Comparison of ENCODE assay signal across 14 cellular contexts in the genomic region with DNA sequence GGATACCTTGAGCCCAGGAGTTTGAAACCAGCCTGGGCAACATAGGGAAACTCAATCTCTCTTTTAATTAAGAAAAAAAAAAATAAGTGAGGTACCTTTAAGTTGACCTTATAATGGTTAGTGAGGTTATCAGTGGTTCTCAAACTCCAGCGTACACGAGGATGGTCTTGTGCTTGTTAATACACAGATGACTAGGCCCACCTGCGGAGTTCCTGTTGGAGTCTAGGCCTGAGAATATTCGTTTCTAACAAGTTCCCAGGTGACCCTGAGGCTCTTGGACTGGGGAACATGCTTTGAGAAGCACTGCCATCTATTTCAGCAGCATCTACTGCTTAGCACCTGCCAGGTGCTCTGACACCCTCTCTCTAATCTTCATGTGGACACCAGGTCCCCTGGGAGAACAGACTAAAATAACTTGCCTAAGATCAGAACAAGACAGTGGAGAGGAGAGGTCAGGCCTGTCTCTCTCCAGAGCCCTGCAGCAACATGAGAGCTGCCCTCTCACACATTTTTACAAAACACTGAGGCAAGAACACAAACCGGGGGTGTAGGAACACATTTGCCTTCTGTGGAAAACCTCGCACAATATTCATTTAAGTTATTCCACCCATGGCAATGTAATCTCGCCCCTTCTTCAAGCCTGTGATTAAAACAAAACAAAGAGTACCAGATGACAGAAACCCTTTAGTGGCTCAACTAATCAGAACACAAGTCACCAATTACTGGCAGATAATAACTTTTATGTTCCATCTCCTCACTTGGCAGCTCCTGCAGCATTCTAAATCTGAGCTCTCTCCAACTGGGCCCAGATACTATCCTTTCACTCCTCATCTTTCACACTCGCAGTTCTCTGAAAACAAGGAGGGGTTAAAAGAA. TPM values are rescaled to one million over a fixed set of nuclear protein-coding genes. Genes with fewer than 3 reads are reported as not detected.
DNase-seq lines count a peak whose midpoint lies in the region; ATAC-seq and TF ChIP-seq lines count a peak whose summit lies in the region.
"Had no signal": no experiment of that assay in that cellular context is flagged by ENCODE, and none has a peak within 500 bp of the region (broad histone marks: within the 10 kb centered on the region; RNA-seq: fewer than 3 reads in every experiment).

No MANE protein-coding gene starts in this region.

- WGBS in trophoblast cell (ENCODE audit: extremely low coverage, insufficient coverage, insufficient read length), result no CpG with 5 or more reads among the region's 8 CpGs

- H3K9me3 Mint-ChIP-seq in natural killer cell (no peaks in the 10 kb centered on the region), activated B cell treated with CpG ODN at 0.5 μM for 24 hours (no peaks in the 10 kb centered on the region), mesothelial cell of epicardium (no peaks in the 10 kb centered on the region)
- no peaks in the 10 kb centered on the region for H3K9me3 Mint-ChIP-seq in natural killer cell treated with Interleukin-12 subunit alpha and Interleukin-12 subunit beta and Interleukin-15 and Interleukin-18, amount 100 ng/mL, for 72 hours

- no peak overlapping the region for H3K14ac ChIP-seq in trophoblast cell (ENCODE audit: low read length)

- peaks cover 2 to 3% of the 10 kb centered on the region in 2 experiments for H3K36me3 ChIP-seq in trophoblast cell (ENCODE audit: control insufficient read depth in 1 of 2, insufficient read depth in 2 of 2, low read length in 2 of 2)
- H3K36me3 ChIP-seq: adrenal gland, transverse colon had no signal

- H3K9me3 ChIP-seq in trophoblast cell (ENCODE audit: insufficient read depth, low read depth, low read length), result no peaks in the 10 kb centered on the region
- H3K9me3 ChIP-seq: adrenal gland, transverse colon had no signal

- peaks cover 0 to 2% of the 10 kb centered on the region in 2 experiments for H3K4me1 ChIP-seq in trophoblast cell (ENCODE audit: control insufficient read depth in 1 of 2, insufficient read depth in 2 of 2, low read length in 2 of 2)

- no peak overlapping the region for H3K4me2 ChIP-seq in trophoblast cell (ENCODE audit: low read length)

- H3K27ac ChIP-seq in trophoblast cell (ENCODE audit: low read depth, low read length), result no peak overlapping the region
- H3K27ac ChIP-seq: transverse colon had no signal

- CTCF ChIA-PET in activated B cell treated with CpG ODN at 0.5 μM for 24 hours (lab: Charles Lee), result interaction anchor here (1.6 kb wide), 1 partner anchor 22 kb away, joined by 5 read pairs; no protein-coding TSS in a partner anchor

- no peak overlapping the region for H3K9ac ChIP-seq in trophoblast cell (ENCODE audit: low read length)

- H2AFZ ChIP-seq in trophoblast cell (ENCODE audit: insufficient read depth, low read length, poor library complexity), result no peak overlapping the region

- no peak overlapping the region for H4K12ac ChIP-seq in trophoblast cell (ENCODE audit: low read depth, low read length)

- no peak overlapping the region for H3K4me3 ChIP-seq in trophoblast cell (ENCODE audit: low read depth, low read length)
- H3K4me3 ChIP-seq: adrenal gland, lung, transverse colon had no signal

- H3K27me3 ChIP-seq in trophoblast cell (ENCODE audit: insufficient read depth, low read length), result no peaks in the 10 kb centered on the region
- H3K27me3 ChIP-seq: adrenal gland, transverse colon had no signal

- H3K23ac ChIP-seq in trophoblast cell (ENCODE audit: low read length), result no peak overlapping the region

- no peak overlapping the region for H2BK5ac ChIP-seq in trophoblast cell (ENCODE audit: low read depth, low read length, poor library complexity)

- no peaks in the 10 kb centered on the region for H3K79me1 ChIP-seq in trophoblast cell (ENCODE audit: low read length)

- H3K79me2 ChIP-seq in trophoblast cell (ENCODE audit: control insufficient read depth, insufficient read depth, low read length, poor library complexity), result peaks cover 1% of the 10 kb centered on the region

- ATAC-seq in natural killer cell (no peak), activated B cell treated with CpG ODN at 0.5 μM for 24 hours (ENCODE audit: low read depth) (peak; percentile 55), GM18511 (IDR thresholded peaks at IDR 0.05; ENCODE audit: unreplicated experiment) (no peak)
- ATAC-seq in natural killer cell treated with Interleukin-12 subunit alpha and Interleukin-12 subunit beta and Interleukin-15 and Interleukin-18, amount 100 ng/mL, for 72 hours, result no peak
- ATAC-seq: activated CD8-positive, alpha-beta memory T cell treated with anti-CD3 and anti-CD28 coated beads, Interleukin-2, amount 10 ng/mL, durations not matched to agents 7 days and 5 days; Panc1 had no signal

- H3K36me3 Mint-ChIP-seq in natural killer cell (no peaks in the 10 kb centered on the region), activated B cell treated with CpG ODN at 0.5 μM for 24 hours (ENCODE audit: low read depth) (peaks cover 10% of the 10 kb centered on the region), mesothelial cell of epicardium (peaks cover 17% of the 10 kb centered on the region)
- H3K36me3 Mint-ChIP-seq in natural killer cell treated with Interleukin-12 subunit alpha and Interleukin-12 subunit beta and Interleukin-15 and Interleukin-18, amount 100 ng/mL, for 72 hours, result no peaks in the 10 kb centered on the region
- H3K36me3 Mint-ChIP-seq: activated CD8-positive, alpha-beta memory T cell treated with anti-CD3 and anti-CD28 coated beads, Interleukin-2, amount 10 ng/mL, durations not matched to agents 7 days and 5 days had no signal

- H3K27me3 Mint-ChIP-seq in natural killer cell (ENCODE audit: low read depth in 2 of 2), result no peaks in the 10 kb centered on the region
- H3K27me3 Mint-ChIP-seq in natural killer cell treated with Interleukin-12 subunit alpha and Interleukin-12 subunit beta and Interleukin-15 and Interleukin-18, amount 100 ng/mL, for 72 hours, result no peaks in the 10 kb centered on the region
- no peaks in the 10 kb centered on the region for H3K27me3 Mint-ChIP-seq in activated B cell treated with CpG ODN at 0.5 μM for 24 hours
- no peaks in the 10 kb centered on the region for H3K27me3 Mint-ChIP-seq in mesothelial cell of epicardium (ENCODE audit: low read depth)
- H3K27me3 Mint-ChIP-seq: activated CD8-positive, alpha-beta memory T cell treated with anti-CD3 and anti-CD28 coated beads, Interleukin-2, amount 10 ng/mL, durations not matched to agents 7 days and 5 days had no signal

- no peak overlapping the region for H3K4ac ChIP-seq in trophoblast cell (ENCODE audit: low read depth, low read length)

- no peak overlapping the region for H4K8ac ChIP-seq in trophoblast cell (ENCODE audit: low read depth, low read length)

- H3K27ac Mint-ChIP-seq in natural killer cell (peak overlapping the region; percentile 50 to 52), activated B cell treated with CpG ODN at 0.5 μM for 24 hours (peak overlapping the region; percentile 67), mesothelial cell of epicardium (peak overlapping the region; percentile 52)
- peak overlapping the region in 1 of 2 donors; percentile 12 for H3K27ac Mint-ChIP-seq in natural killer cell treated with Interleukin-12 subunit alpha and Interleukin-12 subunit beta and Interleukin-15 and Interleukin-18, amount 100 ng/mL, for 72 hours
- H3K27ac Mint-ChIP-seq: activated CD8-positive, alpha-beta memory T cell treated with anti-CD3 and anti-CD28 coated beads, Interleukin-2, amount 10 ng/mL, durations not matched to agents 7 days and 5 days had no signal

- no peak overlapping the region for H3K18ac ChIP-seq in trophoblast cell (ENCODE audit: low read length)

- H3K4me3 Mint-ChIP-seq in natural killer cell, result no peak overlapping the region
- H3K4me3 Mint-ChIP-seq in natural killer cell treated with Interleukin-12 subunit alpha and Interleukin-12 subunit beta and Interleukin-15 and Interleukin-18, amount 100 ng/mL, for 72 hours, result no peak overlapping the region
- peak overlapping the region; percentile 52 for H3K4me3 Mint-ChIP-seq in activated B cell treated with CpG ODN at 0.5 μM for 24 hours
- H3K4me3 Mint-ChIP-seq in mesothelial cell of epicardium, result no peak overlapping the region
- H3K4me3 Mint-ChIP-seq: activated CD8-positive, alpha-beta memory T cell treated with anti-CD3 and anti-CD28 coated beads, Interleukin-2, amount 10 ng/mL, durations not matched to agents 7 days and 5 days had no signal

- POLR2A ChIA-PET in activated B cell treated with CpG ODN at 0.5 μM for 24 hours (lab: Charles Lee), result interaction anchor here (0.7 to 3.9 kb wide), 2 partner anchors 10 to 614 kb away, joined by 3 to 19 read pairs; no protein-coding TSS in a partner anchor

- no peak for DNase-seq in natural killer cell
- no peak for DNase-seq in natural killer cell treated with Interleukin-12 subunit alpha and Interleukin-12 subunit beta and Interleukin-15 and Interleukin-18, amount 100 ng/mL, for 72 hours (ENCODE audit: low spot score)
- DNase-seq in activated B cell treated with CpG ODN at 0.5 μM for 24 hours, result no peak
- DNase-seq in mesothelial cell of epicardium (ENCODE audit: low spot score in 2 of 2, unreplicated experiment in 2 of 2), result no peak
- DNase-seq in GDM1 (lab: John Stamatoyannopoulos, UW), result no peak
- DNase-seq in stimulated activated CD4-positive, alpha-beta T cell treated with anti-CD3 and anti-CD28 coated beads, Interleukin-1b, Interleukin-23, amount 100 ng/mL, for 48 hours, result no peak
- no peak for DNase-seq in trophoblast cell
- DNase-seq: activated CD8-positive, alpha-beta memory T cell treated with anti-CD3 and anti-CD28 coated beads, Interleukin-2, amount 10 ng/mL, durations not matched to agents 7 days and 5 days; adrenal gland; NCI-H2029; transverse colon had no signal

- peaks cover 35 to 55% of the 10 kb centered on the region in 2 donors for H3K4me1 Mint-ChIP-seq in natural killer cell
- H3K4me1 Mint-ChIP-seq in natural killer cell treated with Interleukin-12 subunit alpha and Interleukin-12 subunit beta and Interleukin-15 and Interleukin-18, amount 100 ng/mL, for 72 hours (ENCODE audit: low read depth in 2 of 2), result peaks cover 6 to 26% of the 10 kb centered on the region in 2 donors
- H3K4me1 Mint-ChIP-seq in activated B cell treated with CpG ODN at 0.5 μM for 24 hours, result peaks cover 81% of the 10 kb centered on the region
- peaks cover 47% of the 10 kb centered on the region for H3K4me1 Mint-ChIP-seq in mesothelial cell of epicardium
- H3K4me1 Mint-ChIP-seq: activated CD8-positive, alpha-beta memory T cell treated with anti-CD3 and anti-CD28 coated beads, Interleukin-2, amount 10 ng/mL, durations not matched to agents 7 days and 5 days had no signal

- intact Hi-C loops in natural killer cell (cut with micrococcal nuclease) (no loop called here), activated B cell treated with CpG ODN at 0.5 μM for 24 hours (cut with micrococcal nuclease) (loop anchor here (1.0 kb wide), 2 partner anchors 8 to 9 kb away; no protein-coding TSS in a partner anchor)

- TF ChIP-seq CTCF in natural killer cell (IDR thresholded peaks at IDR 0.05) (no peak), activated B cell treated with CpG ODN at 0.5 μM for 24 hours (IDR thresholded peaks at IDR 0.05) (no peak), mesothelial cell of epicardium (IDR thresholded peaks at IDR 0.05; ENCODE audit: unreplicated experiment) (no peak)

- no peak overlapping the region for H2AK5ac ChIP-seq in trophoblast cell (ENCODE audit: low read length)

- no peak overlapping the region for H4K91ac ChIP-seq in trophoblast cell (ENCODE audit: low read depth, low read length)

- H2BK120ac ChIP-seq in trophoblast cell (ENCODE audit: insufficient read depth, low read length, poor library complexity), result no peak overlapping the region

- H2BK12ac ChIP-seq in trophoblast cell (ENCODE audit: low read length), result no peak overlapping the region

RNA-seq across cellular contexts. Expression of gene TLE1, which starts 24.5 kb away (rescaled TPM):
- total RNA-seq in natural killer cell (10 to 100 TPM; 38.8 to 58.9 (median 44.5) TPM), activated B cell treated with CpG ODN at 0.5 μM for 24 hours (15.6 and 16.3 TPM in 2 replicates), mesothelial cell of epicardium (88.7 to 97.9 TPM (median 90.7 TPM) in 3 replicates)
- 1 to 10 TPM; 1.0 to 2.4 TPM for total RNA-seq in natural killer cell treated with Interleukin-12 subunit alpha and Interleukin-12 subunit beta and Interleukin-15 and Interleukin-18, amount 100 ng/mL, for 72 hours
- polyA plus RNA-seq in trophoblast cell (2013), result 62.1 and 62.2 TPM in 2 replicates
